In the genomic region with DNA sequence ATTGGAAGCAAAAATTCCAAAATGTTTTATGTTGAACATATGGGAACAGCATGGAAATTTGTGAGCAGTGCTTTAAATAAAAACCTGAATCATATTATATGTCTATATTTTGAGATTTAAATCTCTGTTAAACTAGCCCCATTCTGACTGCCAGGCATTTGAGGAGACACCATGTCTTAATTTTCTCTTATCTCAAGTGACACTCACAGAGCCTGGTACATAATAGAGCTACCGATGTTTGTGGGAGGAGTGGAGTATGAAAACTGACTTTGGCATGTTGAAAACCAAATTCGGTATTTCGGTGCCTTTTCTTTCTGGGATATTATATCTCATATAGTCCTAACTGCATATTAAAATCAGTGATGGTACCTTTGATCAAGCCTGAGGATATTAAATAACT, we compare ENCODE assay signal across 26 cellular contexts.
"Had no signal": no experiment of that assay in that cellular context is flagged by ENCODE, and none has a peak within 500 bp of the region (broad histone marks: within the 10 kb centered on the region; RNA-seq: fewer than 3 reads in every experiment).

No MANE protein-coding gene starts in this region.

- H3K9me3 ChIP-seq: stomach, suprapubic skin, testis, thoracic aorta, thyroid gland, tibial artery, tibial nerve, transverse colon, upper lobe of left lung, upper lobe of right lung, uterus, vagina had no signal

- H3K27ac ChIP-seq: stomach, suprapubic skin, testis, thoracic aorta, thyroid gland, tibial artery, tibial nerve, transverse colon, upper lobe of left lung, upper lobe of right lung, uterus, vagina had no signal

- H3K36me3 ChIP-seq: stomach, suprapubic skin, thoracic aorta, thyroid gland, tibial artery, tibial nerve, transverse colon, upper lobe of left lung, upper lobe of right lung, uterus, vagina had no signal

- H3K4me1 ChIP-seq: suprapubic skin, testis, thyroid gland, tibial artery, transverse colon, upper lobe of left lung, upper lobe of right lung, uterus, vagina had no signal

- H3K27me3 ChIP-seq: stomach, suprapubic skin, testis, thyroid gland, tibial artery, tibial nerve, transverse colon, upper lobe of left lung, upper lobe of right lung, uterus, vagina had no signal

- H3K4me3 ChIP-seq: stomach, suprapubic skin, testis, thoracic aorta, thyroid gland, tibial artery, tibial nerve, transverse colon, upper lobe of left lung, upper lobe of right lung, uterus, vagina had no signal

- ATAC-seq: stimulated activated effector memory CD8-positive, alpha-beta T cell treated with anti-CD3 and anti-CD28 coated beads, Interleukin-12 subunit alpha, Interleukin-12 subunit beta, amount 100 ng/mL, for 72 hours; stimulated activated memory B cell treated with anti-CD40 and anti-IgM and Interleukin-4, amounts not matched to agents 10 μg/mL and 1 μg/mL and 100 μg/mL, for 72 hours; stimulated activated naive B cell treated with anti-CD40 and anti-IgM and Interleukin-4, amounts not matched to agents 10 μg/mL and 1 μg/mL and 100 μg/mL, for 72 hours; stimulated activated naive CD8-positive, alpha-beta T cell treated with anti-CD3 and anti-CD28 coated beads, Interleukin-15, amount 100 ng/mL, for 72 hours; stimulated activated naive CD8-positive, alpha-beta T cell treated with anti-CD3 and anti-CD28 coated beads, Interleukin-15, Interleukin-2, amounts not matched to agents 100 U/mL and 50 U/mL, for 24 hours; upper lobe of right lung had no signal

- DNase-seq: stimulated activated CD4-positive, alpha-beta T cell treated with anti-CD3 and anti-CD28 coated beads, Interleukin-2, amount 100 ng/mL, for 48 hours; stimulated activated CD4-positive, alpha-beta T cell treated with anti-CD3 and anti-CD28 coated beads, Interleukin-4, amount 100 ng/mL, for 1 hour; stimulated activated CD4-positive, alpha-beta T cell treated with anti-CD3 and anti-CD28 coated beads, Interleukin-4, amount 100 ng/mL, for 24 hours; stimulated activated CD4-positive, alpha-beta T cell treated with anti-CD3 and anti-CD28 coated beads, Interleukin-4, amount 100 ng/mL, for 4 hours; stimulated activated CD8-positive, alpha-beta memory T cell treated with anti-CD3 and anti-CD28 coated beads, Interleukin-4, amount 100 ng/mL, for 48 hours; stimulated activated naive B cell treated with anti-CD40 and anti-IgM and Interleukin-4, amounts not matched to agents 10 μg/mL and 1 μg/mL and 100 μg/mL, for 72 hours; stimulated activated naive CD4-positive, alpha-beta T cell; stimulated activated naive CD4-positive, alpha-beta T cell treated with Interleukin-2 at 50 U/mL for 16 hours; stimulated activated naive CD8-positive, alpha-beta T cell treated with anti-CD3 and anti-CD28 coated beads, Interleukin-15, amount 100 ng/mL, for 72 hours; stimulated activated naive CD8-positive, alpha-beta T cell treated with anti-CD3 and anti-CD28 coated beads, Interleukin-15, Interleukin-2, amounts not matched to agents 100 U/mL and 50 U/mL, for 24 hours; stomach; substantia nigra; testis; thyroid gland; tibial artery; transverse colon; trophoblast cell; upper lobe of left lung; upper lobe of right lung; uterus had no signal
